In the genomic region with DNA sequence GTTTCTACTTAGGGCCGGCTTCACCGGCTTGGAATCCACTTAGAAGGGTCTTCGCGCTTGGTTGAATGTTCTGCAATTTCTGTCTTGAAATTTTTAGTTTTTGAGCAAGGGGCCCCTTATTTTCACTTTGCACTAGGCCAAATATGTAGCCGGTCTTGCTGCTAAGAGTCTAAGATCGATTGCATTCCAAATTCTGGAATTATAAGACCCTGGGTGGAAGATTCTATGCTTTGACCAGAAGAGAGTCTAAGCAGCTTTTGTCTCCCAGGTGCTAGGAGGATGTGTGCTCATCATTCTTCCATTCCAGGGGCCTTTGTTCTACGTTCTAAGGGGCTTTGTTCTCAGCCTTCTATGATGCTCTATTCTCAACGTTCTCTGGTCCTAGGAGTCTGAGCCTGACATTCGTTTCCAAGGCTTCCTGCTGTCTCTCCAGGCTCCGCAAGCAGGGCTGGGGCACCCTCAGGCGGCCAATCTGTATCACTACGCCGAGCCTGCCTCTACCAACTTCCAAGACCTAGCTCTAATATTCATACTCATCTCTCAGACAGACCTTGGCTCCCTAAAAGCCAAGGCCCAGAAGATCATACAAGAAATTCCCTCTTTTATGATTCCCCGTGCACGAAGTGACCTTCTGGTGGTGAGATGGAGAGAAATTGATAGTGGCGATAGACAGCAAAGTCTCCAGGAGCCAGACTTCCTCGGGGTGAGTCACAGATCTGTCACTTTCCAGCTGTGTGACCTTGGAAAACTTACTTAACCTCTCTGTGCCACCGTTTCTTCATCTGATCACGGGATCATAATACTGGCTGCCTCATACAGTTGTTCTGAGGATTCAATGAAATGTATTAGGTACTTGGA, we compare ENCODE assay signal across 8 cellular contexts. TPM values are rescaled to one million over a fixed set of nuclear protein-coding genes. Genes with fewer than 3 reads are reported as not detected.
DNase-seq lines count a peak whose midpoint lies in the region; ATAC-seq, FAIRE-seq and TF ChIP-seq lines count a peak whose summit lies in the region.

No MANE protein-coding gene starts in this region.

- no peaks in the 10 kb centered on the region for H3K36me3 ChIP-seq in psoas muscle (ENCODE audit: insufficient read depth in 1 of 2, low read depth in 1 of 2)

- intact Hi-C loops in left ventricle myocardium superior (cut with micrococcal nuclease) = loop anchor here (2.0 kb wide), 1 partner anchor 45 kb away; no protein-coding TSS in a partner anchor
- intact Hi-C loops in psoas muscle (cut with DNase I) = loop anchor here (1.0 to 2.0 kb wide), 3 partner anchors 47 to 133 kb away; no protein-coding TSS in a partner anchor

- peaks cover 14% of the 10 kb centered on the region for H3K4me1 ChIP-seq in psoas muscle

- H3K9me3 ChIP-seq in psoas muscle = no peaks in the 10 kb centered on the region

- ATAC-seq in left ventricle myocardium superior (peak; percentile 79), psoas muscle (peak; percentile 71 to 84 (median 74)), HG02981 (IDR thresholded peaks at IDR 0.05; ENCODE audit: unreplicated experiment) (no peak)

- DNase-seq in GM18507 (ENCODE audit: extremely low spot score, insufficient read length, low read depth) (peak; percentile 48), NCI-H1694 treated with DMSO at 0.1 percent for 48 hours (lab: John Stamatoyannopoulos, UW) (peak; percentile 88), T-helper 22 cell (ENCODE audit: low read depth) (peak; percentile 56), anterior cingulate cortex (lab: John Stamatoyannopoulos, UW) (peak in 57 of 58 donors; percentile 17 to 95 (median 84)), left ventricle myocardium superior (peak; percentile 86), psoas muscle (peak; percentile 84 to 90), ureter (ENCODE audit: low spot score) (peak; percentile 88)

- FAIRE-seq in GM18507 (lab: Jason Lieb, UNC) = peak; percentile 83

- peak; percentile 90 for TF ChIP-seq CTCF in psoas muscle (IDR thresholded peaks at IDR 0.05)

- H3K4me3 ChIP-seq in psoas muscle = peak overlapping the region; percentile 70

- WGBS in psoas muscle, 3 donors = 5 to 7% (median 6%) methylated on average over 19 of the region's 19 CpGs

- H3K27me3 ChIP-seq in psoas muscle (ENCODE audit: insufficient read depth in 3 of 3, low read length in 2 of 3) = peaks cover 0 to 29% (median 5%) of the 10 kb centered on the region in 3 donors

- peak overlapping the region; percentile 67 for H3K27ac ChIP-seq in psoas muscle

RNA-seq across cellular contexts. Expression of a gene that starts 1.0 kb away (rescaled TPM):
- total RNA-seq in left ventricle myocardium superior (14.1 TPM), psoas muscle (1 to 10 TPM in 3 of 4 donors, under 1 TPM in 1; 0.76 to 1.6 (median 1.1) TPM), ureter (25.6 TPM)
- polyA plus RNA-seq in psoas muscle = under 1 TPM; 0.44 to 0.66 (median 0.53) TPM

RNA-seq across cellular contexts. Expression of a gene that starts 26.0 kb away (rescaled TPM):
- total RNA-seq in left ventricle myocardium superior (not detected), psoas muscle (not detected), ureter (not detected)
- polyA plus RNA-seq in psoas muscle = not detected

RNA-seq across cellular contexts. Expression of a gene that starts 37.1 kb away (rescaled TPM):
- total RNA-seq in left ventricle myocardium superior (3.0 TPM), psoas muscle (1 to 10 TPM in 3 of 4 donors, under 1 TPM in 1; 0.82 to 7.0 (median 2.3) TPM), ureter (3.5 TPM)
- polyA plus RNA-seq in psoas muscle = 1 to 10 TPM in 1 of 3 donors, under 1 TPM in 2; 0.74 to 1.2 (median 0.75) TPM

RNA-seq across cellular contexts. Expression of a gene that starts 55.0 kb away (rescaled TPM):
- 9.3 TPM for total RNA-seq in left ventricle myocardium superior
- 1 to 10 TPM; 6.3 to 9.1 (median 8.1) TPM for total RNA-seq in psoas muscle
- 1 to 10 TPM; 4.0 to 6.9 (median 4.8) TPM for polyA plus RNA-seq in psoas muscle
- total RNA-seq in ureter = 57.1 TPM
